10 cellular contexts compared by ENCODE assay signal in the genomic region with DNA sequence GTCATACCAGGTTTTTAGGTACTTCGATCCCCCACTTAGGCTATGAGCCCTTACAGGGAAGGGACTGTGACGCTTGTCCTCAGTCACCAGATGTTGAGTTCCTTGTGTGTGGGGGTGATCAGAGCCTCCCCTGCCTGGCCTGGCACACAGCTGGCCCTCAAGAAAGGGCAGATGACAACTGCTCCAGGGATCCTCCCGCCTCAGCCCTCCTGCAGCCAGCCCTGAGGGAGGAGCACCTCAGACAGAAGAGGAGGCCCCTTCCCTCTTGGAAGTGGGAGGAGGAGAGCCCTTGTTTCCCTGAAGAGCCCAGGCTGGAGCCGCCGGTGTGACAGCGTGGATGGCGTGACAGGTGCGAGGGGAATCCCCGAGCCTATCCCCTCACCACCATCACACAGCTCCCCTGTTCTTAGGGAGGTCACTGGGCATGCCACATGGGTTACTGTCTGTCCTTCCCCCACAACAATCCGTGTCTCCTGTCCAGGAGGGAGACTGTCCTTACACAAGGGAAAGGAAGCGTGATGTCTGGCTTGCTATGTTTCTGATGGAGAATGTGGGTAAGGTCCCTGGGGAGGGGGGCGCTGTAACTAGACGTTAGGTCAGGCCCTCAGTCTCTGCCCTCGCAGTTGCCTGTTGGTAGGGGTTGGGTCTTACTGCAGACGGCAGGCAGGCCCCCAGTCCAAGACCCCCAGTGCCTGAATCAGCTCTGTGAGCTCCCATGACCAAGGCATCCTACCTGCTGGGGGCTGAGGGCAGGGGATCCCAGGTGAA. TPM values are rescaled to one million over a fixed set of nuclear protein-coding genes. Genes with fewer than 3 reads are reported as not detected.
DNase-seq lines count a peak whose midpoint lies in the region; ATAC-seq and TF ChIP-seq lines count a peak whose summit lies in the region.
"Had no signal": no experiment of that assay in that cellular context is flagged by ENCODE, and none has a peak within 500 bp of the region (broad histone marks: within the 10 kb centered on the region; RNA-seq: fewer than 3 reads in every experiment).

No MANE protein-coding gene starts in this region.

- H3K4me1 ChIP-seq in muscle layer of colon (ENCODE audit: insufficient read depth, low read length) (peaks cover 39% of the 10 kb centered on the region), transverse colon (peaks cover 0 to 38% (median 23%) of the 10 kb centered on the region in 4 donors)

- H3K27me3 Mint-ChIP-seq in activated T-cell treated with anti-CD3 and anti-CD28 coated beads, Interleukin-2, amount 50 U/mL, for 72 hours (ENCODE audit: low read depth) = no peaks in the 10 kb centered on the region
- H3K27me3 Mint-ChIP-seq in activated T-helper 17 cell treated with anti-CD3 and anti-CD28 coated beads, Interleukin-2, amount 50 U/mL, for 72 hours = no peaks in the 10 kb centered on the region

- in situ Hi-C loops in transverse colon (cut with MboI; ENCODE audit: low pct_ligation_motif_present in 1 of 4, low pct_unique_long_range_greater_than_20kb in 1 of 4, low sequenced_read_pairs in 3 of 4) = no loop called here

- no peaks in the 10 kb centered on the region for H3K36me3 ChIP-seq in muscle layer of colon (ENCODE audit: insufficient read depth, low read length)
- H3K36me3 ChIP-seq in transverse colon = peaks cover 0 to 6% (median 2%) of the 10 kb centered on the region in 4 donors

- intact Hi-C loops in transverse colon (cut with DNase I; ENCODE audit: low total_unique reads) = no loop called here

- 78% methylated on average over 11 of the region's 15 CpGs; no CpG with 5 or more reads in 1 of the 2 donors for WGBS in transverse colon (ENCODE audit: low coverage in 1 of 2), 2 donors

- no peaks in the 10 kb centered on the region for H3K9me3 Mint-ChIP-seq in activated T-cell treated with anti-CD3 and anti-CD28 coated beads, Interleukin-2, amount 50 U/mL, for 72 hours
- H3K9me3 Mint-ChIP-seq in activated T-helper 17 cell treated with anti-CD3 and anti-CD28 coated beads, Interleukin-2, amount 50 U/mL, for 72 hours = no peaks in the 10 kb centered on the region

- DNase-seq in activated T-cell treated with anti-CD3 and anti-CD28 coated beads, Interleukin-2, amount 50 U/mL, for 72 hours = no peak
- no peak for DNase-seq in activated T-cell treated with anti-CD3 and anti-CD28 coated beads, Interleukin-2, amount 50 U/mL, for 1 hour
- DNase-seq in transverse colon (no peak), GM19238 (ENCODE audit: insufficient read length, low spot score) (no peak), SIG-M5 (lab: John Stamatoyannopoulos, UW) (no peak)
- DNase-seq in activated CD4-positive, alpha-beta T cell treated with anti-CD3 and anti-CD28 coated beads, Interleukin-2, amount 50 U/mL, for 1 hour = no peak

- H3K27ac Mint-ChIP-seq in activated T-cell treated with anti-CD3 and anti-CD28 coated beads, Interleukin-2, amount 50 U/mL, for 72 hours = peak overlapping the region; percentile 41
- H3K27ac Mint-ChIP-seq in activated T-helper 17 cell treated with anti-CD3 and anti-CD28 coated beads, Interleukin-2, amount 50 U/mL, for 72 hours = peak overlapping the region; percentile 94

- H3K4me1 Mint-ChIP-seq in activated T-cell treated with anti-CD3 and anti-CD28 coated beads, Interleukin-2, amount 50 U/mL, for 72 hours (ENCODE audit: low read depth) = peaks cover 32% of the 10 kb centered on the region
- peaks cover 10% of the 10 kb centered on the region for H3K4me1 Mint-ChIP-seq in activated T-helper 17 cell treated with anti-CD3 and anti-CD28 coated beads, Interleukin-2, amount 50 U/mL, for 72 hours

- TF ChIP-seq POLR2A in transverse colon (IDR thresholded peaks at IDR 0.05) = no peak

- ATAC-seq in activated T-cell treated with anti-CD3 and anti-CD28 coated beads, Interleukin-2, amount 50 U/mL, for 72 hours (replicated peaks in 1 of 2) = no peak
- no peak for ATAC-seq in activated T-helper 17 cell treated with anti-CD3 and anti-CD28 coated beads, Interleukin-2, amount 50 U/mL, for 72 hours (replicated peaks)

- H3K27ac ChIP-seq in muscle layer of colon (ENCODE audit: low read depth, low read length) = peak overlapping the region; percentile 85
- H3K27ac ChIP-seq in transverse colon = peak overlapping the region; percentile 58 to 79 (median 74)
- H3K27ac ChIP-seq: C4-2B, KMS-11 had no signal

- H3K9ac ChIP-seq in muscle layer of colon (ENCODE audit: low read length) = peak overlapping the region; percentile 42
- H3K9ac ChIP-seq: KMS-11 had no signal

- H3K9me3 ChIP-seq in muscle layer of colon (ENCODE audit: low read length) (no peaks in the 10 kb centered on the region), transverse colon (no peaks in the 10 kb centered on the region)

- peak overlapping the region; percentile 68 to 84 for H3K4me3 Mint-ChIP-seq in activated T-cell treated with anti-CD3 and anti-CD28 coated beads, Interleukin-2, amount 50 U/mL, for 72 hours
- H3K4me3 Mint-ChIP-seq in activated T-helper 17 cell treated with anti-CD3 and anti-CD28 coated beads, Interleukin-2, amount 50 U/mL, for 72 hours = peak overlapping the region; percentile 80

- H3K27me3 ChIP-seq in muscle layer of colon (ENCODE audit: control insufficient read depth in 1 of 2, insufficient read depth in 2 of 2, low read length in 2 of 2) (no peaks in the 10 kb centered on the region), transverse colon (no peaks in the 10 kb centered on the region)

- TF ChIP-seq EP300 in transverse colon (IDR thresholded peaks at IDR 0.05; ENCODE audit: low read depth) = no peak

- TF ChIP-seq CTCF in transverse colon (IDR thresholded peaks at IDR 0.05) = no peak

- H3K4me3 ChIP-seq in muscle layer of colon (ENCODE audit: low read depth in 1 of 2, low read length in 2 of 2) (peak overlapping the region; percentile 2 to 30), transverse colon (peak overlapping the region in 1 of 4 donors; percentile 27)

- H3K36me3 Mint-ChIP-seq in activated T-cell treated with anti-CD3 and anti-CD28 coated beads, Interleukin-2, amount 50 U/mL, for 72 hours (ENCODE audit: insufficient read depth in 2 of 2) = peaks cover 0 to 7% of the 10 kb centered on the region in 2 donors
- H3K36me3 Mint-ChIP-seq in activated T-helper 17 cell treated with anti-CD3 and anti-CD28 coated beads, Interleukin-2, amount 50 U/mL, for 72 hours (ENCODE audit: low read depth) = peaks cover 26% of the 10 kb centered on the region

RNA-seq across cellular contexts. Expression of a gene that starts 31.5 kb away (rescaled TPM):
- 10 to 100 TPM; 29.7 to 35.1 TPM for total RNA-seq in activated T-cell treated with anti-CD3 and anti-CD28 coated beads, Interleukin-2, amount 50 U/mL, for 72 hours
- total RNA-seq in activated T-helper 17 cell treated with anti-CD3 and anti-CD28 coated beads, Interleukin-2, amount 50 U/mL, for 72 hours = 10 to 100 TPM; 31.6 to 45.3 TPM
- total RNA-seq in transverse colon = 100 to 1,000 TPM; 103 to 435 (median 217) TPM

RNA-seq across cellular contexts. Expression of a gene that starts 55.1 kb away (rescaled TPM):
- total RNA-seq in activated T-cell treated with anti-CD3 and anti-CD28 coated beads, Interleukin-2, amount 50 U/mL, for 72 hours = 10 to 100 TPM; 22.2 to 25.3 TPM
- total RNA-seq in activated T-helper 17 cell treated with anti-CD3 and anti-CD28 coated beads, Interleukin-2, amount 50 U/mL, for 72 hours = 10 to 100 TPM; 16.9 to 30.1 TPM
- 100 to 1,000 TPM in 1 of 4 donors, 10 to 100 TPM in 3; 17.5 to 155 (median 47.7) TPM for total RNA-seq in transverse colon
